Comparison of ENCODE assay signal across 8 cellular contexts in the genomic region with DNA sequence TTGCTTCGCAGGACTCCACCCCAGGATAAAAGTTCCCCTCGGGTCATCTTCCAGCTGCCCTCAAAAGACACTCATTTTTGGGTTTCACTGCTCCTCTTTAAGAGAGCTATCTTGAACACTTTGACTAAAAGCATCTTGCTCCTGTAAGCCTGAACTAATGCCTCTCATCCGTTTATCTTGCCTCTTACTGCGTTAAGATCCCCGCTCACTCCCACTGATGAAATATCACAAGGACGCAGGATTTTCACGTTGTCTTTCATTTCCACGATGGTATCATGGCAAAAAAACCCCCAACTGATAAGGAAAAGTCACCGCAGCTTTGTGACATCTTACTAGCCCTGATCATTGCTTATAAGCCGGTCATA. TPM values are rescaled to one million over a fixed set of nuclear protein-coding genes. Genes with fewer than 3 reads are reported as not detected.
DNase-seq lines count a peak whose midpoint lies in the region; ATAC-seq and TF ChIP-seq lines count a peak whose summit lies in the region.

No MANE protein-coding gene starts in this region.

- peak overlapping the region; percentile 46 for H3K27ac ChIP-seq in SJSA1

- DNase-seq in SJSA1 (ENCODE audit: low read depth in 1 of 2, low spot score in 2 of 2), result no peak
- DNase-seq in fibroblast of pulmonary artery (ENCODE audit: low read depth), result no peak
- no peak for DNase-seq in skeletal muscle cell (ENCODE audit: low read depth)
- DNase-seq in stimulated activated CD4-positive, alpha-beta T cell treated with anti-CD3 and anti-CD28 coated beads, Interleukin-2, amount 100 ng/mL, for 48 hours, result no peak
- DNase-seq in GM10266 (ENCODE audit: extremely low spot score), result no peak
- no peak for DNase-seq in NCI-H226

- TF ChIP-seq CTCF in fibroblast of pulmonary artery (IDR thresholded peaks at IDR 0.05; ENCODE audit: low read length, missing control alignments), result no peak
- no peak for TF ChIP-seq CTCF in GM10266 (IDR thresholded peaks at IDR 0.05; ENCODE audit: control insufficient read depth, insufficient read depth, low read depth, missing control alignments)

- no peaks in the 10 kb centered on the region for H3K9me3 ChIP-seq in SJSA1 (replicated peaks)

- H3K27me3 ChIP-seq in SJSA1 (replicated peaks), result no peaks in the 10 kb centered on the region

- H3K4me3 ChIP-seq in SJSA1 (peak overlapping the region; percentile 71), fibroblast of pulmonary artery (replicated peaks; ENCODE audit: low read depth, low read length) (peak overlapping the region; percentile 65), skeletal muscle cell (ENCODE audit: low read depth, low read length) (peak overlapping the region; percentile 80)

- peaks cover 4% of the 10 kb centered on the region; the same call in 1 of the 2 replicates for H3K36me3 ChIP-seq in SJSA1

- ATAC-seq in GM19023 (IDR thresholded peaks at IDR 0.05; ENCODE audit: unreplicated experiment) (peak; percentile 35), HG03095 (IDR thresholded peaks at IDR 0.05; ENCODE audit: unreplicated experiment) (no peak)

- H3K4me1 ChIP-seq in SJSA1 (replicated peaks), result peaks cover 7% of the 10 kb centered on the region

RNA-seq across cellular contexts. Expression of a gene that starts 0.6 kb away (rescaled TPM):
- total RNA-seq in SJSA1 (2014; rRNA removed; shearing (Covaris generic)), result 69.7 and 72.4 TPM in 2 replicates
